1 cellular context compared by ENCODE assay signal in the genomic region with DNA sequence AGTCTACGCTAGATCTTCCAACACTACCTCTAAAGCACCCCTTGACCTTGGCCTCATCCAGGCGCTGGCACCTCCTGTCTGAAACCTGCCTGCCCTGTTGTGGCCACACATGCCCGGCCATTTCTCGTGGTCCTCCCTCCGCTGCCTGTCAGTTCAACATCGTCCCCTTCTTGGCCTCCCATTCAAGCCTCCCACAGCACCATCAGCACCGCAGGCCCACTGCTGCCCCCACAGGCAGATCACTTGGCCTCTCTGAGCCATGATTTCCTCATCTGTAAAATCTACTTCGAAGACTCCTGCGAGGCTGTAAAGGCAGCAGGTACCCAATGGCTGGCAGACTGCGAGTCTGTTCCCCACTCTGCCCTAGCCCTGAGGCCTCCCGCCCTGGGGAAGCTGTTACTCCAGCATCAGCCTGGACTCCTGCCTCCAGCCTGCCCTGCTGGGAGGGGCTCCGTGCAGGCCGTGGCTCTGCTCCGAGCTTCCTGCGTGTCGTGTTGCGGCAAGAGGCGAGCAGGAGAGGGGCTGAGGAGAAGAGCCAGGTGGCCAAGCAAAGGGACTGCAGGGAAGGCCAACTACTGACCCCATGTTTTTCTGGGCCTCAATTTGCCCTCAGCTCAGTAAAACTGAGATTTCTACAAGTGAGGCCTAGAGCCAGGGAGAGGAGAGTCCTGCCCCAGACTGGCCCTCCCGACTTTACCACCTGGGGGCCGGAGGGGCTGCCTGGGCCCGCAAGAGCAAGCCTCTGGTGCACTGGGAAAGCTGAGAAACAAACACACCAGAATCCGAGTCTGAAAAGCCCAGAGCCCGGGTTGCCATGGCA.
TF ChIP-seq lines count a peak whose summit lies in the region.

No MANE protein-coding gene starts in this region.

TF ChIP-seq in HepG2, 621 proteins besides CTCF, POLR2A, EP300 and RAD21:
- TF ChIP-seq ZNF101 (CRISPR knock-in tag; IDR thresholded peaks at IDR 0.05; ENCODE audit: borderline replicate concordance, low read depth) = no peak
- no peak for TF ChIP-seq GPBP1L1 (CRISPR knock-in tag; IDR thresholded peaks at IDR 0.05)
- TF ChIP-seq RFX1 (IDR thresholded peaks at IDR 0.05) = peak; percentile 26; the same call in 1 of the 2 replicates
- peak; percentile 31; the same call in 1 of the 2 replicates for TF ChIP-seq STAG1 (CRISPR knock-in tag; IDR thresholded peaks at IDR 0.05)
- TF ChIP-seq AGO2 (optimal IDR thresholded peaks at IDR 0.05; ENCODE audit: low read depth, low read length) = peak; percentile 37
